Comparison of ENCODE assay signal across 21 cellular contexts in genomic region chr16:14062261-14062660, GRCh38. TPM values are rescaled to one million over a fixed set of nuclear protein-coding genes. Genes with fewer than 3 reads are reported as not detected.
DNase-seq lines count a peak whose midpoint lies in the region; ATAC-seq and TF ChIP-seq lines count a peak whose summit lies in the region.
"Had no signal": no experiment of that assay in that cellular context is flagged by ENCODE, and none has a peak within 500 bp of the region (broad histone marks: within the 10 kb centered on the region; RNA-seq: fewer than 3 reads in every experiment).

No MANE protein-coding gene starts in this region.

- H3K27me3 ChIP-seq in GM23338 (ENCODE audit: insufficient read depth) (no peaks in the 10 kb centered on the region), brain microvascular endothelial cell (replicated peaks) (no peaks in the 10 kb centered on the region)
- H3K27me3 ChIP-seq: BLaER1 treated with 17β-estradiol and CSF1 and Interleukin-3, amounts not matched to agents 10 nM and 100 nM had no signal

- peaks cover 3% of the 10 kb centered on the region; the same call in 2 of the 3 replicates for H3K9me3 Mint-ChIP-seq in GM23338
- H3K9me3 Mint-ChIP-seq in osteocyte (ENCODE audit: unreplicated experiment): no peaks in the 10 kb centered on the region
- H3K9me3 Mint-ChIP-seq: CD4-positive, alpha-beta T cell; CD8-positive, alpha-beta T cell had no signal

- H3K27me3 Mint-ChIP-seq in GM23338 (ENCODE audit: insufficient read depth, low read depth, poor library complexity) (peaks cover 3% of the 10 kb centered on the region), osteocyte (ENCODE audit: unreplicated experiment) (peaks cover 14% of the 10 kb centered on the region)

- no peaks in the 10 kb centered on the region for H3K36me3 ChIP-seq in GM23338 (ENCODE audit: insufficient read depth)
- no peaks in the 10 kb centered on the region for H3K36me3 ChIP-seq in brain microvascular endothelial cell (replicated peaks)
- H3K36me3 ChIP-seq: BLaER1 treated with 17β-estradiol and CSF1 and Interleukin-3, amounts not matched to agents 10 nM and 100 nM had no signal

- no peaks in the 10 kb centered on the region for H4K20me1 ChIP-seq in GM23338 (replicated peaks; ENCODE audit: insufficient read depth)
- H4K20me1 ChIP-seq: BLaER1 treated with 17β-estradiol and CSF1 and Interleukin-3, amounts not matched to agents 10 nM and 100 nM had no signal

- TF ChIP-seq CTCF in GM23338 (conservative IDR thresholded peaks at IDR 0.05; ENCODE audit: low read depth in 2 of 2) (no peak), osteocyte (IDR thresholded peaks at IDR 0.05) (no peak), brain microvascular endothelial cell (IDR thresholded peaks at IDR 0.05; ENCODE audit: low read depth, low read length, missing control alignments) (no peak)

- no peaks in the 10 kb centered on the region for H3F3A ChIP-seq in GM23338 (replicated peaks; ENCODE audit: low read depth)

- no peaks in the 10 kb centered on the region for H3K4me1 ChIP-seq in GM23338 (ENCODE audit: insufficient read depth)
- H3K4me1 ChIP-seq: A549; BLaER1 treated with 17β-estradiol and CSF1 and Interleukin-3, amounts not matched to agents 10 nM and 100 nM; Caco-2 had no signal

- no peak overlapping the region for H3K27ac Mint-ChIP-seq in GM23338
- H3K27ac Mint-ChIP-seq in osteocyte (ENCODE audit: unreplicated experiment): no peak overlapping the region
- H3K27ac Mint-ChIP-seq: B cell; CD4-positive, alpha-beta T cell; CD8-positive, alpha-beta T cell had no signal

- in situ Hi-C loops in brain microvascular endothelial cell (cut with HindIII; ENCODE audit: low pct_ligation_motif_present, low sequenced_read_pairs): no loop called here

- no peaks in the 10 kb centered on the region for H3K79me2 ChIP-seq in GM23338 (replicated peaks; ENCODE audit: insufficient read depth)

- no peaks in the 10 kb centered on the region for H3K9me2 ChIP-seq in GM23338 (ENCODE audit: insufficient read depth)

- H3K4me2 ChIP-seq in GM23338: no peak overlapping the region
- H3K4me2 ChIP-seq: A549; BLaER1 treated with 17β-estradiol and CSF1 and Interleukin-3, amounts not matched to agents 10 nM and 100 nM had no signal

- H2AFZ ChIP-seq in GM23338: 0 out of 2 replicates have a peak overlapping the region, but pooled peaks have one; percentile 14

- H3K4me1 Mint-ChIP-seq in GM23338: no peaks in the 10 kb centered on the region
- H3K4me1 Mint-ChIP-seq in osteocyte (ENCODE audit: unreplicated experiment): peaks cover 12% of the 10 kb centered on the region
- H3K4me1 Mint-ChIP-seq: B cell had no signal

- no peak for DNase-seq in GM23338 (ENCODE audit: low spot score)
- peak; percentile 25 for DNase-seq in islet precursor cell
- DNase-seq in osteocyte (ENCODE audit: extremely low spot score, unreplicated experiment): peak; percentile 53
- DNase-seq in brain microvascular endothelial cell: no peak
- DNase-seq in DMS114 treated with DMSO at 0.1 percent for 48 hours (lab: John Stamatoyannopoulos, UW; ENCODE audit: unreplicated experiment): no peak
- no peak for DNase-seq in OCI-M2 (lab: John Stamatoyannopoulos, UW; ENCODE audit: unreplicated experiment)
- DNase-seq: AML-193; Caco-2; Calu3; CD4-positive, alpha-beta T cell; CD8-positive, alpha-beta T cell; DMS79; DND-41; EL; GDM1 had no signal

- H3K4me3 ChIP-seq in GM23338: no peak overlapping the region
- no peak overlapping the region for H3K4me3 ChIP-seq in brain microvascular endothelial cell (ENCODE audit: low read depth, low read length)
- H3K4me3 ChIP-seq: A549; BLaER1 treated with 17β-estradiol and CSF1 and Interleukin-3, amounts not matched to agents 10 nM and 100 nM; GM12878 had no signal

- H3K27ac ChIP-seq in GM23338 (ENCODE audit: low read depth) (no peak overlapping the region), brain microvascular endothelial cell (no peak overlapping the region)
- H3K27ac ChIP-seq: 22Rv1; A549; BLaER1 treated with 17β-estradiol and CSF1 and Interleukin-3, amounts not matched to agents 10 nM and 100 nM; C4-2B had no signal

- H3K4me3 Mint-ChIP-seq in GM23338: no peak overlapping the region
- no peak overlapping the region for H3K4me3 Mint-ChIP-seq in osteocyte (ENCODE audit: unreplicated experiment)
- H3K4me3 Mint-ChIP-seq: B cell; CD4-positive, alpha-beta T cell; CD8-positive, alpha-beta T cell had no signal

- H3K36me3 Mint-ChIP-seq in GM23338 (ENCODE audit: low read depth) (peaks cover 2% of the 10 kb centered on the region; the same call in 1 of the 3 replicates), osteocyte (ENCODE audit: unreplicated experiment) (no peaks in the 10 kb centered on the region)
- H3K36me3 Mint-ChIP-seq: CD8-positive, alpha-beta T cell had no signal

- ATAC-seq in GM23338: no peak
- ATAC-seq: A549; CD8-positive, alpha-beta T cell; GM12878 had no signal

TF ChIP-seq in GM23338, 12 proteins besides CTCF, POLR2A, EP300 and RAD21 (continues in another document):
- TF ChIP-seq ZNF114 (CRISPR knock-in tag; IDR thresholded peaks at IDR 0.05) (no peak), CREB1 (CRISPR knock-in tag; IDR thresholded peaks at IDR 0.05; ENCODE audit: low read depth) (no peak), ZNF331 (CRISPR knock-in tag; IDR thresholded peaks at IDR 0.05; ENCODE audit: low read depth) (no peak), REST (IDR thresholded peaks at IDR 0.05; ENCODE audit: unreplicated experiment) (no peak), EZH2phosphoT487 (IDR thresholded peaks at IDR 0.05; ENCODE audit: unreplicated experiment) (no peak)

RNA-seq across cellular contexts. Expression of gene MRTFB, which starts 8.9 kb away (rescaled TPM):
- 22.2 and 22.4 TPM in 2 replicates for total RNA-seq in GM23338 (2014; rRNA removed; shearing (Covaris generic))
- 9.7 and 13.9 TPM in 2 replicates for polyA plus RNA-seq in GM23338 (2016; fragmentation: Nextera tagmentation; extraction: Ambion mirVana)
- 26.3 and 31.4 TPM in 2 replicates for total RNA-seq in osteocyte

Comparison
In these comparisons a context has a peak if more than half of its experiments do, and no peak if none do; other contexts are left out.
1. DNase-seq: peak in islet precursor cell (single experiment) and osteocyte (single experiment); none in GM23338 (single experiment), brain microvascular endothelial cell (single experiment), DMS114 treated with DMSO at 0.1 percent for 48 hours (single experiment) and OCI-M2 (single experiment).